ENCODE assay signal across 11 cellular contexts in genomic region chr2:46082531-46083485, GRCh38.
DNase-seq lines count a peak whose midpoint lies in the region; ATAC-seq lines count a peak whose summit lies in the region.
"Had no signal": no experiment of that assay in that cellular context is flagged by ENCODE, and none has a peak within 500 bp of the region (broad histone marks: within the 10 kb centered on the region; RNA-seq: fewer than 3 reads in every experiment).

No MANE protein-coding gene starts in this region.

- H3K27me3 ChIP-seq in SJCRH30, result no peaks in the 10 kb centered on the region

- peak; percentile 30 for ATAC-seq in activated CD8-positive, alpha-beta memory T cell treated with anti-CD3 and anti-CD28 coated beads, Interleukin-2, amount 10 ng/mL, durations not matched to agents 7 days and 5 days
- ATAC-seq: effector memory CD8-positive, alpha-beta T cell had no signal

- no peaks in the 10 kb centered on the region for H3K27me3 Mint-ChIP-seq in activated CD8-positive, alpha-beta memory T cell treated with anti-CD3 and anti-CD28 coated beads, Interleukin-2, amount 10 ng/mL, durations not matched to agents 7 days and 5 days
- H3K27me3 Mint-ChIP-seq in activated naive CD4-positive, alpha-beta T cell treated with anti-CD3 and anti-CD28 coated beads, Interleukin-2, amount 10 ng/mL, durations not matched to agents 7 days and 5 days, result no peaks in the 10 kb centered on the region
- H3K27me3 Mint-ChIP-seq: effector memory CD8-positive, alpha-beta T cell had no signal

- peaks cover 6% of the 10 kb centered on the region; the same call in 1 of the 2 replicates for H3K36me3 ChIP-seq in SJCRH30

- peaks cover 46% of the 10 kb centered on the region for H3K4me1 Mint-ChIP-seq in activated CD8-positive, alpha-beta memory T cell treated with anti-CD3 and anti-CD28 coated beads, Interleukin-2, amount 10 ng/mL, durations not matched to agents 7 days and 5 days
- H3K4me1 Mint-ChIP-seq in activated naive CD4-positive, alpha-beta T cell treated with anti-CD3 and anti-CD28 coated beads, Interleukin-2, amount 10 ng/mL, durations not matched to agents 7 days and 5 days, result peaks cover 10% of the 10 kb centered on the region

- no peak overlapping the region for H3K27ac ChIP-seq in SJCRH30

- no peak overlapping the region for H3K4me3 ChIP-seq in SJCRH30

- CTCF ChIA-PET in activated CD8-positive, alpha-beta memory T cell treated with anti-CD3 and anti-CD28 coated beads, Interleukin-2, amount 10 ng/mL, durations not matched to agents 7 days and 5 days (lab: Charles Lee), result interaction anchor here (1.0 kb wide), 1 partner anchor 18 kb away, joined by 3 read pairs; no protein-coding TSS in a partner anchor
- CTCF ChIA-PET in activated naive CD4-positive, alpha-beta T cell treated with anti-CD3 and anti-CD28 coated beads, Interleukin-2, amount 10 ng/mL, durations not matched to agents 7 days and 5 days (lab: Charles Lee), result interaction anchor here (1.2 to 1.4 kb wide), 2 partner anchors 72 to 281 kb away, joined by 3 to 4 read pairs; no protein-coding TSS in a partner anchor

- no peak for DNase-seq in activated CD8-positive, alpha-beta memory T cell treated with anti-CD3 and anti-CD28 coated beads, Interleukin-2, amount 10 ng/mL, durations not matched to agents 7 days and 5 days
- DNase-seq in activated CD8-positive, alpha-beta memory T cell treated with anti-CD3 and anti-CD28 coated beads, Interleukin-2, amount 50 U/mL, for 48 hours, result no peak
- DNase-seq in SJCRH30 (peak; percentile 42 to 51), fibroblast of the conjunctiva (ENCODE audit: low read depth) (peak; percentile 94), stromal cell of bone marrow (ENCODE audit: low read depth) (peak; percentile 98), HUDEP-2 (lab: John Stamatoyannopoulos, UW; ENCODE audit: unreplicated experiment in 76 of 76) (no peak)
- no peak for DNase-seq in activated CD4-positive, alpha-beta T cell treated with anti-CD3 and anti-CD28 coated beads for 4 hours
- no peak for DNase-seq in activated naive CD4-positive, alpha-beta T cell treated with anti-CD3 and anti-CD28 coated beads, Interleukin-2, amount 10 ng/mL, durations not matched to agents 7 days and 5 days
- DNase-seq: 8988T; effector memory CD8-positive, alpha-beta T cell; posterior cingulate gyrus had no signal

- no peaks in the 10 kb centered on the region for H3K9me3 ChIP-seq in SJCRH30 (replicated peaks)

- peaks cover 16% of the 10 kb centered on the region for H3K36me3 Mint-ChIP-seq in activated CD8-positive, alpha-beta memory T cell treated with anti-CD3 and anti-CD28 coated beads, Interleukin-2, amount 10 ng/mL, durations not matched to agents 7 days and 5 days
- no peaks in the 10 kb centered on the region for H3K36me3 Mint-ChIP-seq in activated naive CD4-positive, alpha-beta T cell treated with anti-CD3 and anti-CD28 coated beads, Interleukin-2, amount 10 ng/mL, durations not matched to agents 7 days and 5 days

- H3K9me3 Mint-ChIP-seq in activated CD8-positive, alpha-beta memory T cell treated with anti-CD3 and anti-CD28 coated beads, Interleukin-2, amount 10 ng/mL, durations not matched to agents 7 days and 5 days (ENCODE audit: low read depth), result no peaks in the 10 kb centered on the region
- H3K9me3 Mint-ChIP-seq in activated naive CD4-positive, alpha-beta T cell treated with anti-CD3 and anti-CD28 coated beads, Interleukin-2, amount 10 ng/mL, durations not matched to agents 7 days and 5 days, result no peaks in the 10 kb centered on the region
- H3K9me3 Mint-ChIP-seq: effector memory CD8-positive, alpha-beta T cell had no signal

- H3K27ac Mint-ChIP-seq in activated CD8-positive, alpha-beta memory T cell treated with anti-CD3 and anti-CD28 coated beads, Interleukin-2, amount 10 ng/mL, durations not matched to agents 7 days and 5 days, result peak overlapping the region; percentile 4
- no peak overlapping the region for H3K27ac Mint-ChIP-seq in activated naive CD4-positive, alpha-beta T cell treated with anti-CD3 and anti-CD28 coated beads, Interleukin-2, amount 10 ng/mL, durations not matched to agents 7 days and 5 days
- H3K27ac Mint-ChIP-seq: effector memory CD8-positive, alpha-beta T cell had no signal

- no peak overlapping the region for H3K4me3 Mint-ChIP-seq in activated CD8-positive, alpha-beta memory T cell treated with anti-CD3 and anti-CD28 coated beads, Interleukin-2, amount 10 ng/mL, durations not matched to agents 7 days and 5 days
- H3K4me3 Mint-ChIP-seq in activated naive CD4-positive, alpha-beta T cell treated with anti-CD3 and anti-CD28 coated beads, Interleukin-2, amount 10 ng/mL, durations not matched to agents 7 days and 5 days, result no peak overlapping the region
- H3K4me3 Mint-ChIP-seq: effector memory CD8-positive, alpha-beta T cell had no signal

- no peaks in the 10 kb centered on the region; the same call in 1 of the 2 replicates for H3K4me1 ChIP-seq in SJCRH30

Comparison
In these comparisons a context has a peak if more than half of its experiments do, and no peak if none do; other contexts are left out.
1. DNase-seq: peak in SJCRH30 (2 of 2), fibroblast of the conjunctiva (single experiment) and stromal cell of bone marrow (single experiment); none in activated CD8-positive, alpha-beta memory T cell treated with anti-CD3 and anti-CD28 coated beads, Interleukin-2, amount 10 ng/mL, durations not matched to agents 7 days and 5 days (single experiment), activated CD8-positive, alpha-beta memory T cell treated with anti-CD3 and anti-CD28 coated beads, Interleukin-2, amount 50 U/mL, for 48 hours (single experiment), activated CD4-positive, alpha-beta T cell treated with anti-CD3 and anti-CD28 coated beads for 4 hours (0 of 2), HUDEP-2 (0 of 76) and activated naive CD4-positive, alpha-beta T cell treated with anti-CD3 and anti-CD28 coated beads, Interleukin-2, amount 10 ng/mL, durations not matched to agents 7 days and 5 days (single experiment).